8 cellular contexts compared by ENCODE assay signal in the genomic region with DNA sequence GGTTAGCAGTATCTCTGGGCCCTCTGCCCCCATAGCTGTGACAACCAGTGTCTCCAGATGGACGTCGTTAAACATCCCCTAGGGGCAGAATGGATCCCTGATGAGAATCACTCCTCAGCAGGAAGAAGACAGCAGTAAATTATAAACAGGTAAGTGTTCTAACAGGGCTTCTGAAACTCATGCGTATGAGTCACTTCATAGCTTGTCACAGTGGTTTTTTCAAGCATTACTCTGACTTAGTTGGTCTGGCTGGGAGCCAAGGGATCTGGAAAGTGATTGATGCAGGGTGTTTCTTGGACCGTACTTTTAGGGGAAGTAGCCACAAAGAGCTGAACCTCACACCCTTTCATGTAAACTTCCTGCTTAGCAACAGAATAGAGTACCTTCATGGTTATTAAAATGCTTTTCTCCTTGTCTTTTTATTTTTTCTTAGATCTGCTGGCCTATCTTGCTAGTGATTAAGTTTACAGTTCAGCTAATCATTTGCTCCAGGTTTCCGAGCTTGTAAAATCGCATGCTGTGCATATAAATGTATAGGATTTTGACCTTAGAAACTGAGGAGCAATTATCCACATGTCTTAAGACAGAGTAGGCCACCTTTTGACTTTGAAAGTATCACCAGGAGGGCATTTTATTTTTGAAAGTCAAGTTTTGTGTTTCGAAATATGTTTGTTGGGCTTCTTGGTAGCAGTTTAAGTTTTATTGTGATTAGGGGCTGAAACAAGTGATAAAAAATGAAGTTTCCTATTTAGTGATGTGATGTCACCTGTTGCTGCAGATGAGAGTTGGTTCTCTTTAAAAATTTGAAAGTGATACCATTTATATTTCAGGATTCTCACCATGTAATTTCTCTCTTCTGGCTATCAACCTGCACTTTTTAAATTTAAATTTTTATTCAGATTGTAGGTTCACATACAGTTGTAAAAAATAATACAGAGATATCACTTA.
DNase-seq lines count a peak whose midpoint lies in the region; ATAC-seq and TF ChIP-seq lines count a peak whose summit lies in the region.

No MANE protein-coding gene starts in this region.

- H3K9ac ChIP-seq in NT2/D1 (ENCODE audit: insufficient read length, low read depth), result no peak overlapping the region

- no peak for TF ChIP-seq CTCF in ascending aorta (IDR thresholded peaks at IDR 0.05)

- peak overlapping the region; percentile 55 to 76 for H3K27ac ChIP-seq in ascending aorta

- no peaks in the 10 kb centered on the region for H3K36me3 ChIP-seq in NT2/D1 (ENCODE audit: insufficient read depth, insufficient read length, low read length)
- H3K36me3 ChIP-seq in ascending aorta, result no peaks in the 10 kb centered on the region

- DNase-seq in COLO829 (ENCODE audit: low spot score) (peak; percentile 90), NT2/D1 (ENCODE audit: low read depth, low spot score) (peak; percentile 32), ascending aorta (ENCODE audit: low spot score in 2 of 2) (peak; percentile 33 to 88), iris pigment epithelial cell (ENCODE audit: low read depth) (peak; percentile 98), NCI-H187 treated with DMSO at 0.1 percent for 48 hours (lab: John Stamatoyannopoulos, UW) (no peak)
- peak; percentile 4 to 36 for DNase-seq in stimulated activated CD4-positive, alpha-beta T cell treated with anti-CD3 and anti-CD28 coated beads, Interleukin-4, amount 100 ng/mL, for 48 hours (ENCODE audit: low read depth in 2 of 2)

- no peaks in the 10 kb centered on the region for H3K27me3 ChIP-seq in NT2/D1 (ENCODE audit: insufficient read depth, insufficient read length)
- H3K27me3 ChIP-seq in ascending aorta, result no peaks in the 10 kb centered on the region

- H3K4me3 ChIP-seq in NT2/D1 (ENCODE audit: insufficient read length, low read depth) (no peak overlapping the region), ascending aorta (no peak overlapping the region)

- intact Hi-C loops in ascending aorta (cut with DNase I), result no loop called here

- H3K9me3 ChIP-seq in NT2/D1 (ENCODE audit: insufficient read depth, low read length), result no peaks in the 10 kb centered on the region
- no peaks in the 10 kb centered on the region for H3K9me3 ChIP-seq in ascending aorta

- peak; percentile 97 for ATAC-seq in GM18907 (IDR thresholded peaks at IDR 0.05; ENCODE audit: unreplicated experiment)
- peak; percentile 96 for ATAC-seq in HG03045 (IDR thresholded peaks at IDR 0.05; ENCODE audit: unreplicated experiment)

- H3K4me1 ChIP-seq in NT2/D1 (ENCODE audit: insufficient read depth, insufficient read length) (no peaks in the 10 kb centered on the region), ascending aorta (peaks cover 0 to 22% of the 10 kb centered on the region in 2 donors)
